In genomic region chr1:165888552-165888920, GRCh38 we compare ENCODE assay signal across 18 cellular contexts.
A peak's percentile ranks its signal among the peaks of the same experiment; 100 is the strongest.
DNase-seq lines count a peak whose midpoint lies in the region; ATAC-seq and TF ChIP-seq lines count a peak whose summit lies in the region.
"Had no signal": no experiment of that assay in that cellular context is flagged by ENCODE, and none has a peak within 500 bp of the region (broad histone marks: within the 10 kb centered on the region; RNA-seq: fewer than 3 reads in every experiment).

No MANE protein-coding gene starts in this region.

- DNase-seq in LNCaP clone FGC (ENCODE audit: low read depth): no peak
- DNase-seq in central memory CD8-positive, alpha-beta T cell (ENCODE audit: low spot score in 2 of 2): no peak
- no peak for DNase-seq in prostate gland (ENCODE audit: low spot score)
- no peak for DNase-seq in left ventricle myocardium superior
- no peak for DNase-seq in stimulated activated CD4-positive, alpha-beta T cell treated with anti-CD3 and anti-CD28 coated beads, Interleukin-4, amount 100 ng/mL, for 4 hours
- DNase-seq: DMS79 treated with DMSO at 0.1 percent for 48 hours, IMR-90, NCI-H1417, NCI-H1694 treated with DMSO at 0.1 percent for 48 hours, NCI-H2081 treated with DMSO at 0.1 percent for 48 hours, NCI-H2171 treated with DMSO at 0.1 percent for 48 hours, NCI-H524 treated with DMSO at 0.1 percent for 48 hours, NCI-H82 had no signal

- no peaks in the 10 kb centered on the region for H3K4me1 Mint-ChIP-seq in central memory CD8-positive, alpha-beta T cell

- H3K27ac ChIP-seq in 22Rv1 (peak overlapping the region; percentile 49), prostate gland (peak overlapping the region; percentile 76 to 80)
- H3K27ac ChIP-seq: A549 had no signal

- intact Hi-C loops in prostate gland (cut with DNase I): no loop called here
- intact Hi-C loops in left ventricle myocardium superior (cut with micrococcal nuclease): no loop called here

- TF ChIP-seq POLR2A in prostate gland (IDR thresholded peaks at IDR 0.05): no peak

- H3K9me3 Mint-ChIP-seq in central memory CD8-positive, alpha-beta T cell: no peaks in the 10 kb centered on the region

- TF ChIP-seq CTCF in 22Rv1 (IDR thresholded peaks at IDR 0.05): no peak
- no peak for TF ChIP-seq CTCF in LNCaP clone FGC (IDR thresholded peaks at IDR 0.05; ENCODE audit: control insufficient read depth, extremely low read depth, insufficient read depth)
- TF ChIP-seq CTCF in prostate gland (IDR thresholded peaks at IDR 0.05): no peak

- H3K27ac Mint-ChIP-seq in central memory CD8-positive, alpha-beta T cell (ENCODE audit: low read depth): peak overlapping the region; percentile 47
- H3K27ac Mint-ChIP-seq: B cell had no signal

- H3K4me1 ChIP-seq in prostate gland (replicated peaks): peaks cover 8% of the 10 kb centered on the region

- ATAC-seq in central memory CD8-positive, alpha-beta T cell (replicated peaks; ENCODE audit: extremely low read depth, poor library complexity, severe bottlenecking): no peak
- ATAC-seq in GM19023 (IDR thresholded peaks at IDR 0.05; ENCODE audit: unreplicated experiment) (no peak), left ventricle myocardium superior (no peak)
- ATAC-seq: A549, Right ventricle myocardium inferior had no signal

- H3K36me3 Mint-ChIP-seq in central memory CD8-positive, alpha-beta T cell (ENCODE audit: insufficient read depth): peaks cover 2% of the 10 kb centered on the region

- H3K36me3 ChIP-seq in prostate gland: no peaks in the 10 kb centered on the region

- H3K4me3 ChIP-seq in LNCaP clone FGC (ENCODE audit: low read depth, low read length) (peak overlapping the region; percentile 42), prostate gland (no peak overlapping the region)
- H3K4me3 ChIP-seq: A549 had no signal

- H3K27me3 ChIP-seq in prostate gland (replicated peaks; ENCODE audit: insufficient read depth): no peaks in the 10 kb centered on the region

- 93% methylated on average over 4 of the region's 4 CpGs for WGBS in prostate gland

- H3K9me3 ChIP-seq in prostate gland: no peaks in the 10 kb centered on the region
- H3K9me3 ChIP-seq: A549 had no signal

- no peaks in the 10 kb centered on the region for H3K27me3 Mint-ChIP-seq in central memory CD8-positive, alpha-beta T cell
- H3K27me3 Mint-ChIP-seq: B cell had no signal

- no peak overlapping the region for H3K4me3 Mint-ChIP-seq in central memory CD8-positive, alpha-beta T cell
- H3K4me3 Mint-ChIP-seq: B cell had no signal
